In genomic region chr18:22697561-22697960, GRCh38 we compare ENCODE assay signal across 23 cellular contexts.
"Had no signal": no experiment of that assay in that cellular context is flagged by ENCODE, and none has a peak within 500 bp of the region (broad histone marks: within the 10 kb centered on the region; RNA-seq: fewer than 3 reads in every experiment).

No MANE protein-coding gene starts in this region.

- H3K4me1 ChIP-seq: colonic mucosa, gastrocnemius medialis, heart left ventricle had no signal

- H3K4me3 ChIP-seq: colonic mucosa, coronary artery, dorsolateral prefrontal cortex, esophagus muscularis mucosa, esophagus squamous epithelium, gastrocnemius medialis, gastroesophageal sphincter, heart left ventricle, heart right ventricle had no signal

- H3K9me3 ChIP-seq: colonic mucosa, esophagus muscularis mucosa, esophagus squamous epithelium, gastrocnemius medialis, gastroesophageal sphincter, heart left ventricle, heart right ventricle had no signal

- DNase-seq: colonic mucosa; cortex of kidney; dermis blood vessel endothelial cell; dorsolateral prefrontal cortex; effector CD4-positive, alpha-beta T cell; effector CD8-positive, alpha-beta T cell; effector memory CD4-positive, alpha-beta T cell; effector memory CD8-positive, alpha-beta T cell; endodermal cell; erythroblast; esophagus squamous epithelium; foreskin keratinocyte; foreskin melanocyte; gastrocnemius medialis; glutamatergic neuron; head of caudate nucleus; heart left ventricle; heart right ventricle had no signal

- ATAC-seq: effector memory CD8-positive, alpha-beta T cell; esophagus mucosa; foreskin keratinocyte; gastrocnemius medialis; gastroesophageal sphincter; heart left ventricle; heart right ventricle had no signal

- H3K36me3 ChIP-seq: colonic mucosa, esophagus muscularis mucosa, esophagus squamous epithelium, gastrocnemius medialis, gastroesophageal sphincter, heart left ventricle, heart right ventricle had no signal

- H3K27me3 ChIP-seq: colonic mucosa, esophagus muscularis mucosa, esophagus squamous epithelium, foreskin keratinocyte, gastrocnemius medialis, gastroesophageal sphincter, heart left ventricle, heart right ventricle had no signal

- H3K27ac ChIP-seq: colonic mucosa, coronary artery, dorsolateral prefrontal cortex, epithelial cell of prostate, esophagus muscularis mucosa, esophagus squamous epithelium, foreskin keratinocyte, gastrocnemius medialis, gastroesophageal sphincter, heart left ventricle, heart right ventricle had no signal
